In the genomic region with DNA sequence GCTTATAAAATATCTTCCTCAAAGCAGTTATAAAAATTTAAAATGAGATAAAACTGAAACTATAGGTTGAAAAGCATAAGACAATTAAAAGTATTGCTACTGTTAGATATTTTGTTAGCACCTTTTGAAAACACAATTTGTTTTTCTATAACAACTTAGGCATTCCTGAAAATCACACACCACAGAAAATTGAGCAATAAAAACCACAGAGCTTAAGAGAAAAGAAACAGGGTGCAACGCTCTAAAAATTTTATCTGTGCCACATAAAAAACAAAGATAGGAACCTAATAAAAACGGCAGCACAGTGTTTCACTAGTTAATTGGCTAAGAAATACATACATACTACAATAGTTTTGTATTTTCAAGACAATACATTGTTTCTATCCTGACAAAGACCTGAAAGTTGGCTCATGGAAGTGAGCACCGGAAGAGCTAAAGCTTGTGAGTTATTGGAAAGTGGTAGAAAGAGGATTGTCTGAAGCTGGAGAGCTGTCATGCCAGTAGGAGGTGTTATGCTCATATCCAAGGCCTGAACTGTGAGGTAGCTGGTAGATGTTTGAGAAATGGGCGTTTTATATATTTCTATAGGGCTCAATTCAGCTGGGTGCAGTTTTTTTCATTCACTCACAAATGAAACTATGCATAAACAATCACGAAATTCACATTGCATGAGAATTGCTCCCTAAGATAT, we compare ENCODE assay signal across 20 cellular contexts. TPM values are rescaled to one million over a fixed set of nuclear protein-coding genes. Genes with fewer than 3 reads are reported as not detected.
A peak's percentile ranks its signal among the peaks of the same experiment; 100 is the strongest.
DNase-seq lines count a peak whose midpoint lies in the region; TF ChIP-seq lines count a peak whose summit lies in the region.
"Had no signal": no experiment of that assay in that cellular context is flagged by ENCODE, and none has a peak within 500 bp of the region (broad histone marks: within the 10 kb centered on the region; RNA-seq: fewer than 3 reads in every experiment).

No MANE protein-coding gene starts in this region.

- no peaks in the 10 kb centered on the region for H3K36me3 ChIP-seq in WERI-Rb-1
- H3K36me3 ChIP-seq: left lung, tibial nerve had no signal

- no peaks in the 10 kb centered on the region for H3K4me1 Mint-ChIP-seq in activated T-helper 2 cell treated with anti-CD3 and anti-CD28 coated beads, Interferon-gamma antibody, Interleukin-2, Interleukin-4, amounts not matched to agents 10 μg/mL and 5 μg/mL and 100 μg/mL, durations not matched to agents 14 hours and 24 hours and 36 hours (ENCODE audit: low read depth)
- H3K4me1 Mint-ChIP-seq: activated T-helper 17 cell treated with anti-CD3 and anti-CD28 coated beads, Interleukin-2, amount 50 U/mL, for 72 hours; CD4-positive, alpha-beta memory T cell; natural killer cell had no signal

- no peak overlapping the region for H3K27ac Mint-ChIP-seq in activated T-helper 2 cell treated with anti-CD3 and anti-CD28 coated beads, Interferon-gamma antibody, Interleukin-2, Interleukin-4, amounts not matched to agents 10 μg/mL and 5 μg/mL and 100 μg/mL, durations not matched to agents 14 hours and 24 hours and 36 hours
- H3K27ac Mint-ChIP-seq: activated CD4-positive, alpha-beta memory T cell treated with anti-CD3 and anti-CD28 coated beads for 36 hours; activated T-helper 17 cell treated with anti-CD3 and anti-CD28 coated beads, Interleukin-2, amount 50 U/mL, for 72 hours; CD4-positive, alpha-beta memory T cell; natural killer cell had no signal

- intact Hi-C loops in activated T-helper 2 cell treated with anti-CD3 and anti-CD28 coated beads, Interferon-gamma antibody, Interleukin-2, Interleukin-4, amounts not matched to agents 10 μg/mL and 5 μg/mL and 100 μg/mL, durations not matched to agents 14 hours and 24 hours and 36 hours (cut with micrococcal nuclease): no loop called here

- H3K27me3 Mint-ChIP-seq in activated T-helper 2 cell treated with anti-CD3 and anti-CD28 coated beads, Interferon-gamma antibody, Interleukin-2, Interleukin-4, amounts not matched to agents 10 μg/mL and 5 μg/mL and 100 μg/mL, durations not matched to agents 14 hours and 24 hours and 36 hours (ENCODE audit: low read depth): no peaks in the 10 kb centered on the region
- H3K27me3 Mint-ChIP-seq: activated CD4-positive, alpha-beta memory T cell treated with anti-CD3 and anti-CD28 coated beads for 36 hours; activated T-helper 17 cell treated with anti-CD3 and anti-CD28 coated beads, Interleukin-2, amount 50 U/mL, for 72 hours; CD4-positive, alpha-beta memory T cell had no signal

- no peaks in the 10 kb centered on the region for H3K27me3 ChIP-seq in WERI-Rb-1 (ENCODE audit: insufficient read depth, low read depth, severe bottlenecking)
- H3K27me3 ChIP-seq: left lung, tibial nerve had no signal

- peaks cover 4% of the 10 kb centered on the region for H3K9me3 ChIP-seq in WERI-Rb-1 (ENCODE audit: severe bottlenecking)
- H3K9me3 ChIP-seq: tibial nerve had no signal

- no peak overlapping the region for H3K27ac ChIP-seq in WERI-Rb-1
- H3K27ac ChIP-seq: left lung, tibial nerve had no signal

- no peaks in the 10 kb centered on the region for H3K36me3 Mint-ChIP-seq in activated T-helper 2 cell treated with anti-CD3 and anti-CD28 coated beads, Interferon-gamma antibody, Interleukin-2, Interleukin-4, amounts not matched to agents 10 μg/mL and 5 μg/mL and 100 μg/mL, durations not matched to agents 14 hours and 24 hours and 36 hours (ENCODE audit: low read depth)
- H3K36me3 Mint-ChIP-seq: activated CD4-positive, alpha-beta memory T cell treated with anti-CD3 and anti-CD28 coated beads for 36 hours; CD4-positive, alpha-beta memory T cell; natural killer cell had no signal

- no peak overlapping the region for H3K4me3 ChIP-seq in WERI-Rb-1 (ENCODE audit: low read depth, low read length)
- H3K4me3 ChIP-seq: left lung, tibial nerve had no signal

- H3K4me3 Mint-ChIP-seq in activated T-helper 2 cell treated with anti-CD3 and anti-CD28 coated beads, Interferon-gamma antibody, Interleukin-2, Interleukin-4, amounts not matched to agents 10 μg/mL and 5 μg/mL and 100 μg/mL, durations not matched to agents 14 hours and 24 hours and 36 hours (ENCODE audit: low read depth): no peak overlapping the region
- H3K4me3 Mint-ChIP-seq: activated CD4-positive, alpha-beta memory T cell treated with anti-CD3 and anti-CD28 coated beads for 36 hours; activated T-helper 17 cell treated with anti-CD3 and anti-CD28 coated beads, Interleukin-2, amount 50 U/mL, for 72 hours; CD4-positive, alpha-beta memory T cell; natural killer cell had no signal

- peaks cover 8% of the 10 kb centered on the region for H3K9me3 Mint-ChIP-seq in activated T-helper 2 cell treated with anti-CD3 and anti-CD28 coated beads, Interferon-gamma antibody, Interleukin-2, Interleukin-4, amounts not matched to agents 10 μg/mL and 5 μg/mL and 100 μg/mL, durations not matched to agents 14 hours and 24 hours and 36 hours
- H3K9me3 Mint-ChIP-seq: activated CD4-positive, alpha-beta memory T cell treated with anti-CD3 and anti-CD28 coated beads for 36 hours had no signal

- peak; percentile 60 for TF ChIP-seq CTCF in WERI-Rb-1 (IDR thresholded peaks at IDR 0.05; ENCODE audit: low read depth, low read length)

- DNase-seq in ELR (ENCODE audit: low read depth) (peak; percentile 39), LHCN-M2 (ENCODE audit: low read depth) (peak; percentile 55), WERI-Rb-1 (no peak), myocyte (ENCODE audit: low read depth) (peak; percentile 26), UCSD-AML1 (lab: John Stamatoyannopoulos, UW; ENCODE audit: unreplicated experiment) (no peak), NCI-H1436 (lab: John Stamatoyannopoulos, UW) (no peak)
- no peak for DNase-seq in activated T-helper 2 cell treated with anti-CD3 and anti-CD28 coated beads, Interferon-gamma antibody, Interleukin-2, Interleukin-4, amounts not matched to agents 10 μg/mL and 5 μg/mL and 100 μg/mL, durations not matched to agents 14 hours and 24 hours and 36 hours (ENCODE audit: low spot score)
- DNase-seq: activated CD4-positive, alpha-beta memory T cell treated with anti-CD3 and anti-CD28 coated beads for 36 hours; amniotic stem cell; CD4-positive, alpha-beta memory T cell; hypothalamus; left lung; natural killer cell; NCI-H1930; NK-92 treated with Interleukin-12 subunit alpha and Interleukin-12 subunit beta, amount 100 ng/mL, for 24 hours; SIG-M5; T-helper 9 cell had no signal

RNA-seq across cellular contexts. Expression of gene RGS7, which starts 45.8 kb away (rescaled TPM):
- total RNA-seq in LHCN-M2 (2014; rRNA removed): 0.11 and 0.19 TPM in 2 replicates
- polyA plus RNA-seq in LHCN-M2 (2012): 0.66 TPM
- total RNA-seq in myocyte: 0.10 TPM in 1 of 2 replicates, not detected in the other
- 0.48 TPM for polyA plus RNA-seq in myocyte (2012)
- not detected in 2 replicates for total RNA-seq in activated T-helper 2 cell treated with anti-CD3 and anti-CD28 coated beads, Interferon-gamma antibody, Interleukin-2, Interleukin-4, amounts not matched to agents 10 μg/mL and 5 μg/mL and 100 μg/mL, durations not matched to agents 14 hours and 24 hours and 36 hours
- total RNA-seq: activated CD4-positive, alpha-beta memory T cell treated with anti-CD3 and anti-CD28 coated beads for 36 hours; activated T-helper 17 cell treated with anti-CD3 and anti-CD28 coated beads, Interleukin-2, amount 50 U/mL, for 72 hours; CD4-positive, alpha-beta memory T cell; esophagus mucosa; left lung; natural killer cell had no signal
- polyA plus RNA-seq: CD4-positive, alpha-beta memory T cell had no signal

Comparison
In these comparisons a context has a peak if more than half of its experiments do, and no peak if none do; other contexts are left out.
1. DNase-seq: peak in ELR (single experiment), LHCN-M2 (single experiment) and myocyte (single experiment); none in WERI-Rb-1 (single experiment), activated T-helper 2 cell treated with anti-CD3 and anti-CD28 coated beads, Interferon-gamma antibody, Interleukin-2, Interleukin-4, amounts not matched to agents 10 μg/mL and 5 μg/mL and 100 μg/mL, durations not matched to agents 14 hours and 24 hours and 36 hours (single experiment), UCSD-AML1 (single experiment) and NCI-H1436 (single experiment).